Comparison of ENCODE assay signal across 9 cellular contexts in the genomic region with DNA sequence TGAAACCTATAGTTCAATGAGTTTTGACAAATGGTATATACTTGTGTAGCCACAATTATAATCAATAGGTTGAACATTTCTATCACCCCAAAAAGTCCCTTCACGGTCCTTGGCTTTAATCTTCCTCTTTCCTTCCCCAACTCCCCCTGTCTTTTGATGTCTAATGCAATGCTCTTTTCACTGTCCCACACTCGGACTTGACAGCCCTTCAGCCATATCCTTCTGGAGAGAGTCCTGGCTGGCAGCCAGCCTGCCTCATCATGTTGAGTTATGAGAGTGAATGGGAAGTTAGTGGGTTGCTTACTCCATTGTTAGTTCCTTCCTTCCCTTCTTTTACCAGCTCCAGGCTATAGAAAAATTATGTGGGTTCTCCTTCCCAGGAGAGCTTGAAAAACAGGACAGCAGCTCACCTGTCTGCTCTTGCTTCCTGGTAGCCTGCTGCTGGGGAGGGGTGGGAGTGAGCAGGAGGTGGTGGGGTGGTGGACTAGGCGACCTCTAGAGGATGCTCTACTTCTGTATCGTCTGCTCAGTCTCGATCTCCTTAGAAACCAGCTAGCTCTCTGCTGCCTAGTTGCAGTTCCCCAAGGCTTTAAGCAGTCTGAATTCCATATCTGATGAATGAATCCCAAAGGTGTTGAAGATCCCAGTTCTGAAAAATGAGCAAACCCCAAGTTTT. TPM values are rescaled to one million over a fixed set of nuclear protein-coding genes. Genes with fewer than 3 reads are reported as not detected.
DNase-seq lines count a peak whose midpoint lies in the region; ATAC-seq, FAIRE-seq and TF ChIP-seq lines count a peak whose summit lies in the region.
"Not testable (repeated sequence)": the region's sequence is repeated elsewhere in the genome, so short reads cannot be mapped to it uniquely, and the experiment has no call there.
"Had no signal": no experiment of that assay in that cellular context is flagged by ENCODE, and none has a peak within 500 bp of the region (broad histone marks: within the 10 kb centered on the region; RNA-seq: fewer than 3 reads in every experiment).

No MANE protein-coding gene starts in this region.

- DNase-seq in A549 (ENCODE audit: low read depth in 1 of 2, low spot score in 1 of 2); HCT116 (ENCODE audit: low read depth, low spot score); IMR-90; activated CD8-positive, alpha-beta memory T cell treated with anti-CD3 and anti-CD28 coated beads, Interleukin-2, amount 10 ng/mL, durations not matched to agents 7 days and 5 days; heart left ventricle; naive B cell: not testable (repeated sequence)

- CTCF ChIA-PET in A549 (lab: Yijun Ruan, JAX); HCT116 (lab: Charles Lee); IMR-90 (lab: Yijun Ruan, JAX); activated CD8-positive, alpha-beta memory T cell treated with anti-CD3 and anti-CD28 coated beads, Interleukin-2, amount 10 ng/mL, durations not matched to agents 7 days and 5 days (lab: Charles Lee): not testable (repeated sequence)

- H3K9me2 ChIP-seq in HCT116 (ENCODE audit: insufficient read depth), result not testable (repeated sequence)

- not testable (repeated sequence) for H3K27ac Mint-ChIP-seq in activated CD8-positive, alpha-beta memory T cell treated with anti-CD3 and anti-CD28 coated beads, Interleukin-2, amount 10 ng/mL, durations not matched to agents 7 days and 5 days; naive B cell

- H3K36me3 Mint-ChIP-seq in activated CD8-positive, alpha-beta memory T cell treated with anti-CD3 and anti-CD28 coated beads, Interleukin-2, amount 10 ng/mL, durations not matched to agents 7 days and 5 days; naive B cell: not testable (repeated sequence)

- H2BK20ac ChIP-seq in IMR-90 (ENCODE audit: low read depth, low read length), result not testable (repeated sequence)

- not testable (repeated sequence) for H3K4me1 Mint-ChIP-seq in activated CD8-positive, alpha-beta memory T cell treated with anti-CD3 and anti-CD28 coated beads, Interleukin-2, amount 10 ng/mL, durations not matched to agents 7 days and 5 days; naive B cell

- H3K27ac ChIP-seq in A549; HCT116 (ENCODE audit: low read depth, low read length); IMR-90 (ENCODE audit: insufficient read depth, low read length); heart left ventricle: not testable (repeated sequence)

- H2AFZ ChIP-seq in HCT116 (ENCODE audit: low read depth, low read length, poor library complexity, severe bottlenecking); IMR-90 (replicated peaks; ENCODE audit: low read length, poor library complexity): not testable (repeated sequence)

- H4K20me1 ChIP-seq in HCT116 (ENCODE audit: insufficient read depth); IMR-90 (ENCODE audit: insufficient read depth, low read length): not testable (repeated sequence)

- not testable (repeated sequence) for H3K27me3 Mint-ChIP-seq in activated CD8-positive, alpha-beta memory T cell treated with anti-CD3 and anti-CD28 coated beads, Interleukin-2, amount 10 ng/mL, durations not matched to agents 7 days and 5 days; naive B cell

- not testable (repeated sequence) for BruUV-seq in HCT116 (replicated peaks; lab: Mats Ljungman, UMichigan); IMR-90 (replicated peaks; lab: Mats Ljungman, UMichigan)

- dilution Hi-C loops in IMR-90 (cut with HindIII; ENCODE audit: low sequenced_read_pairs, unreplicated experiment), result not testable (repeated sequence)

- not testable (repeated sequence) for H3K23ac ChIP-seq in IMR-90 (ENCODE audit: low read depth, low read length)

- not testable (repeated sequence) for H3K4me3 ChIP-seq in A549; HCT116 (replicated peaks in 1 of 2; ENCODE audit: low read depth in 1 of 2, low read length in 2 of 2); IMR-90 (ENCODE audit: insufficient read depth, low read depth, low read length); heart left ventricle

- H3K79me2 ChIP-seq in HCT116 (ENCODE audit: insufficient read depth, low read length), result not testable (repeated sequence)

- H2BK15ac ChIP-seq in IMR-90 (ENCODE audit: low read depth, low read length), result not testable (repeated sequence)

- H3K79me1 ChIP-seq in IMR-90 (ENCODE audit: low read depth in 1 of 2, low read length in 2 of 2), result not testable (repeated sequence)

- ATAC-seq in A549, result peak; percentile 80 to 95; a peak in 4 of 6 replicates
- ATAC-seq in GM19351 (IDR thresholded peaks at IDR 0.05; ENCODE audit: unreplicated experiment), result peak; percentile 79
- peak; percentile 98 for ATAC-seq in HCT116
- ATAC-seq in HG02973 (IDR thresholded peaks at IDR 0.05; ENCODE audit: unreplicated experiment), result peak; percentile 65
- peak; percentile 40 for ATAC-seq in IMR-90 (ENCODE audit: low read depth)
- peak; percentile 58 for ATAC-seq in activated CD8-positive, alpha-beta memory T cell treated with anti-CD3 and anti-CD28 coated beads, Interleukin-2, amount 10 ng/mL, durations not matched to agents 7 days and 5 days
- ATAC-seq in heart left ventricle, result peak; percentile 60 to 85 (median 84)
- peak; percentile 95 to 98 for ATAC-seq in naive B cell (ENCODE audit: low read depth in 2 of 2)

- not testable (repeated sequence) for H3K18ac ChIP-seq in IMR-90 (ENCODE audit: low read depth, low read length)

- not testable (repeated sequence) for H3K27me3 ChIP-seq in HCT116 (ENCODE audit: insufficient read depth, low read length); IMR-90 (ENCODE audit: control insufficient read depth, insufficient read depth, low read length); heart left ventricle

- H3K9me1 ChIP-seq in IMR-90 (ENCODE audit: insufficient read depth, low read length), result not testable (repeated sequence)

- H2AK5ac ChIP-seq in IMR-90 (ENCODE audit: low read depth, low read length), result not testable (repeated sequence)

- not testable (repeated sequence) for H4K5ac ChIP-seq in IMR-90 (ENCODE audit: low read depth, low read length)

- not testable (repeated sequence) for H2BK5ac ChIP-seq in IMR-90 (ENCODE audit: low read depth, low read length, poor library complexity, severe bottlenecking)

- not testable (repeated sequence) for H2BK120ac ChIP-seq in IMR-90 (ENCODE audit: low read depth, low read length)

- 78% methylated on average over 2 of the region's 5 CpGs for WGBS in A549 (ENCODE audit: missing lambda C conversion rate)
- WGBS in IMR-90 (ENCODE audit: extremely low coverage in 2 of 2, insufficient read length in 1 of 2), 2 experiments, result no CpG with 5 or more reads among the region's 5 CpGs
- WGBS in heart left ventricle, 4 donors, result 12 to 23% (median 15%) methylated on average over 2 to 3 of the region's 5 CpGs

- not testable (repeated sequence) for TF ChIP-seq EP300 in A549 (IDR thresholded peaks at IDR 0.05)

- H3K9me3 ChIP-seq in A549; HCT116 (ENCODE audit: control insufficient read depth in 1 of 2, insufficient read depth in 1 of 2, low read depth in 1 of 2, low read length in 2 of 2); IMR-90 (ENCODE audit: control insufficient read depth, insufficient read depth, low read length); heart left ventricle: not testable (repeated sequence)

- H3K9ac ChIP-seq in HCT116 (ENCODE audit: low read length); IMR-90 (ENCODE audit: low read depth, low read length): not testable (repeated sequence)

- TF ChIP-seq POLR2A in A549 (IDR thresholded peaks at IDR 0.05; ENCODE audit: low read length); HCT116 (IDR thresholded peaks at IDR 0.05; ENCODE audit: borderline replicate concordance, extremely low read depth, insufficient read depth, insufficient read length); IMR-90 (IDR thresholded peaks at IDR 0.05; ENCODE audit: low read depth, low read length); heart left ventricle (IDR thresholded peaks at IDR 0.05): not testable (repeated sequence)

- FAIRE-seq in A549 (lab: Jason Lieb, UNC), result not testable (repeated sequence)

- not testable (repeated sequence) for TF ChIP-seq RAD21 in A549 (conservative IDR thresholded peaks at IDR 0.05 in 1 of 2, IDR thresholded peaks at IDR 0.05 in 1 of 2); HCT116 (IDR thresholded peaks at IDR 0.05; ENCODE audit: low read depth); IMR-90 (IDR thresholded peaks at IDR 0.05; ENCODE audit: low read length)

- in situ Hi-C loops in IMR-90 (cut with MboI; ENCODE audit: low sequenced_read_pairs), result not testable (repeated sequence)

- H3K56ac ChIP-seq in IMR-90 (ENCODE audit: extremely low read depth, insufficient read depth, low read length), result not testable (repeated sequence)

- H3K4me1 ChIP-seq in A549; HCT116 (ENCODE audit: control insufficient read depth in 1 of 2, insufficient read depth in 2 of 2, low read length in 2 of 2); IMR-90 (ENCODE audit: control insufficient read depth, insufficient read depth, low read length); heart left ventricle: not testable (repeated sequence)

- H2AK9ac ChIP-seq in IMR-90 (replicated peaks; ENCODE audit: low read depth, low read length, poor library complexity), result not testable (repeated sequence)

- TF ChIP-seq CTCF in A549 (IDR thresholded peaks at IDR 0.05); HCT116 (IDR thresholded peaks at IDR 0.05 in 2 of 3, conservative IDR thresholded peaks at IDR 0.05 in 1 of 3; ENCODE audit: borderline replicate concordance in 1 of 3, insufficient read depth in 1 of 3, low read depth in 2 of 3, low read length in 2 of 3); IMR-90 (conservative IDR thresholded peaks at IDR 0.05; ENCODE audit: low read depth, low read length); heart left ventricle (IDR thresholded peaks at IDR 0.05): not testable (repeated sequence)

- H3K9me3 Mint-ChIP-seq in activated CD8-positive, alpha-beta memory T cell treated with anti-CD3 and anti-CD28 coated beads, Interleukin-2, amount 10 ng/mL, durations not matched to agents 7 days and 5 days (ENCODE audit: low read depth); naive B cell: not testable (repeated sequence)

- RAD21 ChIA-PET in HCT116 (lab: Charles Lee; ENCODE audit: low non-redundant PET in 1 of 2, low total read pairs in 2 of 2, uncharacterized antibody in 2 of 2, unreplicated experiment in 2 of 2), result not testable (repeated sequence)

- H3K4me3 Mint-ChIP-seq in activated CD8-positive, alpha-beta memory T cell treated with anti-CD3 and anti-CD28 coated beads, Interleukin-2, amount 10 ng/mL, durations not matched to agents 7 days and 5 days; naive B cell: not testable (repeated sequence)

- not testable (repeated sequence) for H3K36me3 ChIP-seq in HCT116 (ENCODE audit: control insufficient read depth in 1 of 2, insufficient read depth in 2 of 2, low read length in 2 of 2); IMR-90 (ENCODE audit: control insufficient read depth, insufficient read depth, low read length); heart left ventricle

- H3K4me2 ChIP-seq in A549; HCT116 (ENCODE audit: low read length); IMR-90 (ENCODE audit: low read depth, low read length): not testable (repeated sequence)

- not testable (repeated sequence) for H4K8ac ChIP-seq in IMR-90 (ENCODE audit: low read depth in 2 of 2, low read length in 2 of 2)

- not testable (repeated sequence) for H3K14ac ChIP-seq in IMR-90 (replicated peaks; ENCODE audit: low read depth, low read length)

- POLR2A ChIA-PET in A549 (lab: Yijun Ruan, JAX); HCT116 (lab: Charles Lee); IMR-90 (lab: Charles Lee; ENCODE audit: unreplicated experiment): not testable (repeated sequence)

- H3K4ac ChIP-seq in IMR-90 (ENCODE audit: low read depth, low read length), result not testable (repeated sequence)

- not testable (repeated sequence) for H4K91ac ChIP-seq in IMR-90 (ENCODE audit: insufficient read depth, low read depth, low read length)

- intact Hi-C loops in HCT116 (cut with micrococcal nuclease); IMR-90 (cut with micrococcal nuclease); heart left ventricle (cut with DNase I): not testable (repeated sequence)

RNA-seq across cellular contexts. Expression of a gene that starts 29.8 kb away (rescaled TPM):
- 12.3 and 18.7 TPM in 2 replicates for polyA plus RNA-seq in A549 (2011; rRNA removed)
- polyA plus RNA-seq in A549 (2012; cell fraction: cytosol; rRNA removed), result 5.7 and 7.8 TPM in 2 replicates
- polyA plus RNA-seq in A549 (2012; cell fraction: nucleus; rRNA removed), result 19.1 and 31.0 TPM in 2 replicates
- 16.5 to 20.1 TPM (median 19.6 TPM) in 3 replicates for polyA plus RNA-seq in A549 (2017; fragmentation: RNase III; extraction: RNeasy Plus Mini Kit Qiagen cat#74134 plus additional on column Dnase treatment)
- polyA minus RNA-seq in A549 (2011; rRNA and poly(A)+ RNA removed), result 28.7 and 43.6 TPM in 2 replicates
- 58.2 TPM for total RNA-seq in HCT116 (2021; ENCODE audit: unreplicated experiment)
- polyA plus RNA-seq in HCT116 (2012), result 28.1 and 31.3 TPM in 2 replicates
- total RNA-seq in IMR-90 (2012; rRNA removed), result 33.3 and 50.3 TPM in 2 replicates
- 19.7 and 20.7 TPM in 2 replicates for polyA plus RNA-seq in IMR-90 (2012; rRNA removed)
- polyA plus RNA-seq in IMR-90 (2012; cell fraction: cytosol; rRNA removed), result 8.1 and 12.3 TPM in 2 replicates
- polyA plus RNA-seq in IMR-90 (2012; cell fraction: nucleus; rRNA removed; ENCODE audit: low replicate concordance), result 46.8 and 67.8 TPM in 2 replicates
- 100 to 1,000 TPM; 124 to 130 TPM for total RNA-seq in activated CD8-positive, alpha-beta memory T cell treated with anti-CD3 and anti-CD28 coated beads, Interleukin-2, amount 10 ng/mL, durations not matched to agents 7 days and 5 days
- total RNA-seq in heart left ventricle, result 10 to 100 TPM; 11.2 to 56.3 (median 17.7) TPM
- polyA plus RNA-seq in heart left ventricle, result 10 to 100 TPM in 1 of 2 donors, 1 to 10 TPM in 1; 8.8 to 11.0 TPM
- polyA plus RNA-seq in naive B cell (ENCODE audit: low read depth in 6 of 6), result 10 to 100 TPM in 4 of 6 donors, 1 to 10 TPM in 2; 8.6 to 31.7 (median 11.5) TPM

RNA-seq across cellular contexts. Expression of a gene that starts 30.5 kb away (rescaled TPM):
- 16.8 and 17.5 TPM in 2 replicates for polyA plus RNA-seq in A549 (2011; rRNA removed)
- polyA plus RNA-seq in A549 (2012; cell fraction: cytosol; rRNA removed), result 11.6 and 12.1 TPM in 2 replicates
- polyA plus RNA-seq in A549 (2012; cell fraction: nucleus; rRNA removed), result 6.1 and 9.2 TPM in 2 replicates
- 18.7 to 20.0 TPM (median 18.8 TPM) in 3 replicates for polyA plus RNA-seq in A549 (2017; fragmentation: RNase III; extraction: RNeasy Plus Mini Kit Qiagen cat#74134 plus additional on column Dnase treatment)
- polyA minus RNA-seq in A549 (2011; rRNA and poly(A)+ RNA removed), result 6.7 and 7.9 TPM in 2 replicates
- 23.0 TPM for total RNA-seq in HCT116 (2021; ENCODE audit: unreplicated experiment)
- polyA plus RNA-seq in HCT116 (2012), result 26.4 and 29.3 TPM in 2 replicates
- total RNA-seq in IMR-90 (2012; rRNA removed), result 2.2 and 4.2 TPM in 2 replicates
- polyA plus RNA-seq in IMR-90 (2012; rRNA removed), result 3.8 and 5.0 TPM in 2 replicates
- 2.3 and 2.4 TPM in 2 replicates for polyA plus RNA-seq in IMR-90 (2012; cell fraction: cytosol; rRNA removed)
- 2.4 and 6.2 TPM in 2 replicates for polyA plus RNA-seq in IMR-90 (2012; cell fraction: nucleus; rRNA removed; ENCODE audit: low replicate concordance)
- total RNA-seq in activated CD8-positive, alpha-beta memory T cell treated with anti-CD3 and anti-CD28 coated beads, Interleukin-2, amount 10 ng/mL, durations not matched to agents 7 days and 5 days, result 10 to 100 TPM; 36.3 to 37.4 TPM
- 1 to 10 TPM in 3 of 9 donors, under 1 TPM in 4, not detected in 2; 0.22 to 5.8 (median 0.65) TPM for total RNA-seq in heart left ventricle
- under 1 TPM; 0.46 to 0.65 TPM for polyA plus RNA-seq in heart left ventricle
- 1 to 10 TPM in 3 of 6 donors, under 1 TPM in 2, not detected in 1; 0.34 to 2.0 (median 1.6) TPM for polyA plus RNA-seq in naive B cell (ENCODE audit: low read depth in 6 of 6)
- total RNA-seq: CD8-positive, alpha-beta T cell had no signal

Comparison
In these comparisons a context has a peak if more than half of its experiments do, and no peak if none do; other contexts are left out.
1. ATAC-seq: peak in every context shown above with its lines; median percentile 98 in HCT116; 96 in naive B cell; 88 in A549; 84 in heart left ventricle; 79 in GM19351; 65 in HG02973; 58 in activated CD8-positive, alpha-beta memory T cell treated with anti-CD3 and anti-CD28 coated beads, Interleukin-2, amount 10 ng/mL, durations not matched to agents 7 days and 5 days; 40 in IMR-90.